In the genomic region with DNA sequence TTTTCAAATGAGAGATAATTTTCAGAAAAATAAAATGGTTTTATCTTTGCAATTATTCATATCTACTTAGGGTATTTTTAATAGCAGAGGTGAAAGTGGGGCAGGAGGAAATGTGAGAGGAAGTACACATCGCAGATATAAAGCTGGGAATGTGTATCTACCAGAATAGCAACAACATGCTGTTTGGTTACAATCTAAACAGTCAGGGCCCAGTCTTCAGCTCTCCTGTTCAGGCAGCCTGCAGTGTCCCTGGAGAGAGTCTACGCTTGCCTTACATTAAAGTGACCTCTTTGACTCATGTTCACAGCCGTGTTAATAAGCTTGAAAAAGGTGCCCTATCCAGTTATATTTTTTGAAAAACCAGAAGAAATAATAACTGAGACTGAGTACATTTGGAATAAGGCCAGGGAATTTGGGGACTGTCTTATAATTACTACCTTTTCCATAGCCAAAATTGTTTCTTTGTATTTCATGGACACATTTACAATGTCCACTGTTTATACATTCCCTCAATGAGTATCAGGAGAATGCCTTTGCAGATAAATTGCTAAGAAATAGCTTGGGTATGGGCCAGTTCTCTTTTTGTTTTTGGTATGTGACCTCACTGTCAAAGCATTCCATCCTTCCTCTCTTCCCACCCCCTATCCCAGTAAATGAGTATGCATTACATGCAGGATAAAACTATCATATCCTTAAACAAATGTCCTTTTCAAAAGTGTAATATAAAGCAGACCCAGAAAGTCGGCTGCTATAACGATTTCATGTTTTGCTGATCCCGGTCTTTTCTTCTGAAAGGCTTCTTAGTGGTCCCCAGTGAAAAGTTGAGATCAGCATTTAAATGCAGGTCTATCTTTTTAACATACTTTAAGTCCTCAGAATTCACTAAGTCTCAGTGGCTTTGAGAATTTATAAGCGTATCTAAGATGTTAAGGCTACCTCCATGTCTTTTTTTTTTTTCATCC, we compare ENCODE assay signal across 11 cellular contexts.
DNase-seq lines count a peak whose midpoint lies in the region; ATAC-seq and TF ChIP-seq lines count a peak whose summit lies in the region.
"Had no signal": no experiment of that assay in that cellular context is flagged by ENCODE, and none has a peak within 500 bp of the region (broad histone marks: within the 10 kb centered on the region; RNA-seq: fewer than 3 reads in every experiment).

No MANE protein-coding gene starts in this region.

- H2BK20ac ChIP-seq in IMR-90 (ENCODE audit: low read depth, low read length): peak overlapping the region; percentile 68; the same call in 1 of the 2 replicates

- no peaks in the 10 kb centered on the region for H4K20me1 ChIP-seq in IMR-90 (ENCODE audit: insufficient read depth, low read length)

- TF ChIP-seq RAD21 in IMR-90 (IDR thresholded peaks at IDR 0.05; ENCODE audit: low read length): no peak

- H3K4me2 ChIP-seq in IMR-90 (ENCODE audit: low read depth, low read length): peak overlapping the region; percentile 55
- no peak overlapping the region for H3K4me2 ChIP-seq in mesendoderm (ENCODE audit: low read length)
- H3K4me2 ChIP-seq: KMS-11 had no signal

- no peaks in the 10 kb centered on the region for H3K79me2 ChIP-seq in mesendoderm (ENCODE audit: control insufficient read depth, insufficient read depth, low read length)

- peak overlapping the region; percentile 72 for H2BK120ac ChIP-seq in IMR-90 (ENCODE audit: low read depth, low read length)
- no peak overlapping the region for H2BK120ac ChIP-seq in mesendoderm (ENCODE audit: low read depth, low read length)

- H3K4ac ChIP-seq in IMR-90 (ENCODE audit: low read depth, low read length) (peak overlapping the region; percentile 76), mesendoderm (ENCODE audit: low read depth, low read length) (no peak overlapping the region)

- POLR2A ChIA-PET in IMR-90 (lab: Charles Lee; ENCODE audit: unreplicated experiment): interaction anchor here (1.0 kb wide), 1 partner anchor 10 kb away, joined by 4 read pairs; no protein-coding TSS in a partner anchor

- dilution Hi-C loops in IMR-90 (cut with HindIII; ENCODE audit: low sequenced_read_pairs, unreplicated experiment): no loop called here

- H4K8ac ChIP-seq in IMR-90 (ENCODE audit: low read depth in 2 of 2, low read length in 2 of 2) (peak overlapping the region in 1 of 2 experiments; percentile 80; a peak in 2 of 4 replicates), mesendoderm (ENCODE audit: low read depth, low read length) (no peak overlapping the region)

- in situ Hi-C loops in IMR-90 (cut with MboI; ENCODE audit: low sequenced_read_pairs): no loop called here

- TF ChIP-seq CTCF in IMR-90 (conservative IDR thresholded peaks at IDR 0.05; ENCODE audit: low read depth, low read length): no peak

- H3K56ac ChIP-seq in IMR-90 (ENCODE audit: extremely low read depth, insufficient read depth, low read length): peak overlapping the region; percentile 51; the same call in 1 of the 2 replicates
- no peak overlapping the region for H3K56ac ChIP-seq in mesendoderm (ENCODE audit: low read length)

- no peak overlapping the region for H4K5ac ChIP-seq in IMR-90 (ENCODE audit: low read depth, low read length)
- H4K5ac ChIP-seq in mesendoderm (ENCODE audit: low read length): no peak overlapping the region

- no peaks in the 10 kb centered on the region for H3K9me1 ChIP-seq in IMR-90 (ENCODE audit: insufficient read depth, low read length)

- H3K27ac ChIP-seq in IMR-90 (ENCODE audit: insufficient read depth, low read length) (peak overlapping the region; percentile 44; the same call in 1 of the 2 replicates), ectodermal cell (ENCODE audit: insufficient read depth, low read depth, low read length, poor library complexity, severe bottlenecking) (peak overlapping the region; percentile 36), mesendoderm (ENCODE audit: low read depth, low read length) (no peak overlapping the region)
- H3K27ac ChIP-seq: KMS-11 had no signal

- H3K36me3 ChIP-seq in IMR-90 (ENCODE audit: control insufficient read depth, insufficient read depth, low read length) (no peaks in the 10 kb centered on the region), ectodermal cell (ENCODE audit: control insufficient read depth, insufficient read depth, low read length) (no peaks in the 10 kb centered on the region), mesendoderm (ENCODE audit: control insufficient read depth, insufficient read depth, low read length) (no peaks in the 10 kb centered on the region)

- no TSS peak for BruUV-seq in IMR-90 (replicated peaks; lab: Mats Ljungman, UMichigan)

- H3K14ac ChIP-seq in IMR-90 (replicated peaks; ENCODE audit: low read depth, low read length): peak overlapping the region; percentile 40; the same call in 1 of the 2 replicates

- H3K4me1 ChIP-seq in IMR-90 (ENCODE audit: control insufficient read depth, insufficient read depth, low read length) (peaks cover 6% of the 10 kb centered on the region), ectodermal cell (ENCODE audit: control insufficient read depth, insufficient read depth, low read length) (peaks cover 16% of the 10 kb centered on the region), mesendoderm (ENCODE audit: control insufficient read depth, low read depth, low read length) (no peaks in the 10 kb centered on the region)

- H3K9ac ChIP-seq in IMR-90 (ENCODE audit: low read depth, low read length) (no peak overlapping the region), mesendoderm (ENCODE audit: low read length) (no peak overlapping the region)
- H3K9ac ChIP-seq: KMS-11 had no signal

- H2BK15ac ChIP-seq in IMR-90 (ENCODE audit: low read depth, low read length): no peak overlapping the region; the same call in 2 of the 3 replicates
- no peak overlapping the region for H2BK15ac ChIP-seq in mesendoderm (replicated peaks; ENCODE audit: low read depth)

- H2AFZ ChIP-seq in IMR-90 (replicated peaks; ENCODE audit: low read length, poor library complexity): peak overlapping the region; percentile 68

- H2AK5ac ChIP-seq in IMR-90 (ENCODE audit: low read depth, low read length) (no peak overlapping the region), mesendoderm (ENCODE audit: low read length) (no peak overlapping the region)

- WGBS in IMR-90 (ENCODE audit: extremely low coverage in 2 of 2, insufficient read length in 1 of 2), 2 experiments: no CpG with 5 or more reads among the region's 7 CpGs
- WGBS in ectodermal cell, 2 experiments: 54 to 58% methylated on average over 6 to 7 of the region's 7 CpGs
- no CpG with 5 or more reads among the region's 7 CpGs for WGBS in mesendoderm (ENCODE audit: extremely low coverage, insufficient coverage, low lambda C conversion rate)

- H3K4me3 ChIP-seq in IMR-90 (ENCODE audit: insufficient read depth, low read depth, low read length): no peak overlapping the region
- H3K4me3 ChIP-seq in ectodermal cell (ENCODE audit: insufficient read depth, low read depth, low read length): no peak overlapping the region
- H3K4me3 ChIP-seq in mesendoderm (ENCODE audit: low read length): no peak overlapping the region

- H2AK9ac ChIP-seq in IMR-90 (replicated peaks; ENCODE audit: low read depth, low read length, poor library complexity): no peak overlapping the region

- H3K23ac ChIP-seq in IMR-90 (ENCODE audit: low read depth, low read length) (peak overlapping the region; percentile 83), mesendoderm (ENCODE audit: low read length) (no peak overlapping the region)

- DNase-seq in AG08396 (ENCODE audit: low spot score): peak; percentile 7
- peak; percentile 72 for DNase-seq in IMR-90
- peak; percentile 65 for DNase-seq in mesendoderm
- DNase-seq in SIG-M5 treated with dmso at 0.1 percent for 504 hours (lab: John Stamatoyannopoulos, UW; ENCODE audit: unreplicated experiment): no peak
- DNase-seq in activated T-cell treated with anti-CD3 and anti-CD28 coated beads for 4 hours: no peak
- DNase-seq: activated naive CD8-positive, alpha-beta T cell treated with anti-CD3 and anti-CD28 coated beads, Interleukin-2, amount 10 ng/mL, durations not matched to agents 7 days and 5 days had no signal

- H3K79me1 ChIP-seq in IMR-90 (ENCODE audit: low read depth in 1 of 2, low read length in 2 of 2) (no peaks in the 10 kb centered on the region), mesendoderm (ENCODE audit: low read length) (no peaks in the 10 kb centered on the region)

- CTCF ChIA-PET in IMR-90 (lab: Yijun Ruan, JAX): no interaction called here

- H3K18ac ChIP-seq in IMR-90 (ENCODE audit: low read depth, low read length) (peak overlapping the region; percentile 82; the same call in 1 of the 2 replicates), mesendoderm (ENCODE audit: low read length) (no peak overlapping the region)

- H3K9me3 ChIP-seq in IMR-90 (ENCODE audit: control insufficient read depth, insufficient read depth, low read length) (no peaks in the 10 kb centered on the region), ectodermal cell (ENCODE audit: control insufficient read depth, low read length) (no peaks in the 10 kb centered on the region)

- intact Hi-C loops in IMR-90 (cut with micrococcal nuclease): no loop called here

- no peak for TF ChIP-seq POLR2A in IMR-90 (IDR thresholded peaks at IDR 0.05; ENCODE audit: low read depth, low read length)

- ATAC-seq in IMR-90 (ENCODE audit: low read depth) (peak; percentile 89), HG03565 (IDR thresholded peaks at IDR 0.05; ENCODE audit: unreplicated experiment) (no peak), GM18868 (IDR thresholded peaks at IDR 0.05; ENCODE audit: unreplicated experiment) (no peak)
- ATAC-seq: stimulated activated memory B cell treated with anti-CD40 and anti-IgM and Interleukin-4, amounts not matched to agents 10 μg/mL and 1 μg/mL and 100 μg/mL, for 72 hours had no signal

- H2BK5ac ChIP-seq in IMR-90 (ENCODE audit: low read depth, low read length, poor library complexity, severe bottlenecking) (peak overlapping the region; percentile 43), mesendoderm (ENCODE audit: low read length) (no peak overlapping the region)

- no peaks in the 10 kb centered on the region for H3K27me3 ChIP-seq in IMR-90 (ENCODE audit: control insufficient read depth, insufficient read depth, low read length)
- no peaks in the 10 kb centered on the region for H3K27me3 ChIP-seq in ectodermal cell (ENCODE audit: control insufficient read depth, insufficient read depth, low read length, poor library complexity, severe bottlenecking)
- no peaks in the 10 kb centered on the region for H3K27me3 ChIP-seq in mesendoderm (ENCODE audit: insufficient read depth, low read length, poor library complexity)

- H4K91ac ChIP-seq in IMR-90 (ENCODE audit: insufficient read depth, low read depth, low read length): no peak overlapping the region; the same call in 1 of the 2 replicates

TF ChIP-seq in IMR-90, 13 proteins besides CTCF, POLR2A, EP300 and RAD21:
- TF ChIP-seq NFE2L2 (IDR thresholded peaks at IDR 0.05; ENCODE audit: low read depth, low read length) (no peak), MAFK (IDR thresholded peaks at IDR 0.05; ENCODE audit: low read depth, low read length) (peak; percentile 58)

Comparison
In these comparisons a context has a peak if more than half of its experiments do, and no peak if none do; other contexts are left out.
1. DNase-seq: peak in AG08396 (single experiment), IMR-90 (single experiment) and mesendoderm (single experiment); none in SIG-M5 treated with dmso at 0.1 percent for 504 hours (single experiment) and activated T-cell treated with anti-CD3 and anti-CD28 coated beads for 4 hours (single experiment).